14 cellular contexts compared by ENCODE assay signal in genomic region chr16:47528431-47528830, GRCh38.
DNase-seq lines count a peak whose midpoint lies in the region; ATAC-seq and TF ChIP-seq lines count a peak whose summit lies in the region.
"Had no signal": no experiment of that assay in that cellular context is flagged by ENCODE, and none has a peak within 500 bp of the region (broad histone marks: within the 10 kb centered on the region; RNA-seq: fewer than 3 reads in every experiment).

No MANE protein-coding gene starts in this region.

- H3K9me3 Mint-ChIP-seq in CD4-positive, alpha-beta T cell, result peaks cover 6% of the 10 kb centered on the region
- H3K9me3 Mint-ChIP-seq: H9 had no signal

- CTCF ChIA-PET in IMR-90 (lab: Yijun Ruan, JAX), result interaction anchor here (0.8 to 1.5 kb wide), 2 partner anchors 8 to 9 kb away, joined by 3 to 5 read pairs; no protein-coding TSS in a partner anchor
- CTCF ChIA-PET in CD4-positive, alpha-beta T cell (lab: Charles Lee), result no interaction called here

- POLR2A ChIA-PET in IMR-90 (lab: Charles Lee; ENCODE audit: unreplicated experiment), result interaction anchor here (0.7 kb wide), 1 partner anchor 369 kb away, joined by 5 read pairs; no protein-coding TSS in a partner anchor
- POLR2A ChIA-PET in CD4-positive, alpha-beta T cell (lab: Charles Lee), result interaction anchor here (1.1 kb wide), 1 partner anchor 11 kb away, joined by 3 read pairs; no protein-coding TSS in a partner anchor

- H3K9me3 ChIP-seq in IMR-90 (ENCODE audit: control insufficient read depth, insufficient read depth, low read length) (no peaks in the 10 kb centered on the region), adrenal gland (replicated peaks in 1 of 3) (no peaks in the 10 kb centered on the region)
- H3K9me3 ChIP-seq in CD4-positive, alpha-beta T cell (ENCODE audit: control insufficient read depth, low read length), result peaks cover 3% of the 10 kb centered on the region
- H3K9me3 ChIP-seq: BE2C had no signal

- H3K23ac ChIP-seq in IMR-90 (ENCODE audit: low read depth, low read length), result no peak overlapping the region

- H4K8ac ChIP-seq in IMR-90 (ENCODE audit: low read depth in 2 of 2, low read length in 2 of 2), result no peak overlapping the region

- peaks cover 76% of the 10 kb centered on the region for H3K36me3 Mint-ChIP-seq in CD4-positive, alpha-beta T cell (ENCODE audit: low read depth)

- no peak overlapping the region for H2BK15ac ChIP-seq in IMR-90 (ENCODE audit: low read depth, low read length)

- 0 out of 2 replicates have a peak, but pooled peaks cover 3% of the 10 kb centered on the region for H3K36me3 ChIP-seq in IMR-90 (ENCODE audit: control insufficient read depth, insufficient read depth, low read length)
- H3K36me3 ChIP-seq in adrenal gland (replicated peaks in 1 of 2), result no peaks in the 10 kb centered on the region
- H3K36me3 ChIP-seq: BE2C had no signal

- peaks cover 6% of the 10 kb centered on the region for H3K4me1 Mint-ChIP-seq in CD4-positive, alpha-beta T cell (ENCODE audit: low read depth)

- H3K27me3 Mint-ChIP-seq in CD4-positive, alpha-beta T cell, result no peaks in the 10 kb centered on the region
- H3K27me3 Mint-ChIP-seq: CD4-positive, CD25-positive, alpha-beta regulatory T cell had no signal

- H3K79me1 ChIP-seq in IMR-90 (ENCODE audit: low read depth in 1 of 2, low read length in 2 of 2), result no peaks in the 10 kb centered on the region; a peak in 1 of 4 replicates

- TF ChIP-seq RAD21 in IMR-90 (IDR thresholded peaks at IDR 0.05; ENCODE audit: low read length), result no peak

- DNase-seq in IMR-90, result peak; percentile 28
- DNase-seq in astrocyte of the cerebellum (ENCODE audit: low read depth), result peak; percentile 23
- DNase-seq in fibroblast of mammary gland (ENCODE audit: low read depth), result peak; percentile 2
- DNase-seq in CD4-positive, alpha-beta T cell, result no peak
- DNase-seq in adrenal gland, result no peak
- DNase-seq in NCI-H1092 (lab: John Stamatoyannopoulos, UW), result no peak
- DNase-seq: ACHN; BE2C; C1 segment of cervical spinal cord; CD4-positive, CD25-positive, alpha-beta regulatory T cell; DMS79 treated with DMSO at 0.1 percent for 48 hours; GF-D8; H9 had no signal

- no peak overlapping the region for H3K56ac ChIP-seq in IMR-90 (ENCODE audit: extremely low read depth, insufficient read depth, low read length)

- H2BK120ac ChIP-seq in IMR-90 (ENCODE audit: low read depth, low read length), result no peak overlapping the region

- dilution Hi-C loops in IMR-90 (cut with HindIII; ENCODE audit: low sequenced_read_pairs, unreplicated experiment), result no loop called here

- WGBS in IMR-90 (ENCODE audit: extremely low coverage in 2 of 2, insufficient read length in 1 of 2), 2 experiments, result no CpG with 5 or more reads among the region's 4 CpGs
- 63 to 70% (median 67%) methylated on average over 4 of the region's 4 CpGs for WGBS in adrenal gland, 4 donors

- H3K27ac Mint-ChIP-seq in CD4-positive, alpha-beta T cell, result no peak overlapping the region
- H3K27ac Mint-ChIP-seq: CD4-positive, CD25-positive, alpha-beta regulatory T cell; H9 had no signal

- no peak overlapping the region for H3K4ac ChIP-seq in IMR-90 (ENCODE audit: low read depth, low read length)

- no peak overlapping the region for H3K4me3 Mint-ChIP-seq in CD4-positive, alpha-beta T cell
- H3K4me3 Mint-ChIP-seq: CD4-positive, CD25-positive, alpha-beta regulatory T cell; H9 had no signal

- H3K14ac ChIP-seq in IMR-90 (replicated peaks; ENCODE audit: low read depth, low read length), result no peak overlapping the region

- TF ChIP-seq POLR2A in IMR-90 (IDR thresholded peaks at IDR 0.05; ENCODE audit: low read depth, low read length) (no peak), adrenal gland (IDR thresholded peaks at IDR 0.05) (no peak)

- ATAC-seq in IMR-90 (ENCODE audit: low read depth), result no peak
- no peak for ATAC-seq in CD4-positive, alpha-beta T cell (ENCODE audit: poor library complexity)
- ATAC-seq: K562 had no signal

- no peak overlapping the region for H2AK9ac ChIP-seq in IMR-90 (replicated peaks; ENCODE audit: low read depth, low read length, poor library complexity)

- H4K91ac ChIP-seq in IMR-90 (ENCODE audit: insufficient read depth, low read depth, low read length), result no peak overlapping the region

- no peak overlapping the region for H3K27ac ChIP-seq in IMR-90 (ENCODE audit: insufficient read depth, low read length)
- no peak overlapping the region for H3K27ac ChIP-seq in CD4-positive, alpha-beta T cell (ENCODE audit: low read depth, low read length)
- H3K27ac ChIP-seq in adrenal gland, result no peak overlapping the region

- H2AFZ ChIP-seq in IMR-90 (replicated peaks; ENCODE audit: low read length, poor library complexity), result no peak overlapping the region

- H3K4me3 ChIP-seq in IMR-90 (ENCODE audit: insufficient read depth, low read depth, low read length) (no peak overlapping the region), astrocyte of the cerebellum (ENCODE audit: low read depth, low read length) (no peak overlapping the region), fibroblast of mammary gland (ENCODE audit: control insufficient read depth, low read depth, low read length) (no peak overlapping the region), adrenal gland (no peak overlapping the region)
- H3K4me3 ChIP-seq: K562 had no signal

- H3K4me1 ChIP-seq in IMR-90 (ENCODE audit: control insufficient read depth, insufficient read depth, low read length), result no peaks in the 10 kb centered on the region
- no peaks in the 10 kb centered on the region for H3K4me1 ChIP-seq in adrenal gland (replicated peaks in 1 of 2)
- H3K4me1 ChIP-seq: BE2C had no signal

- no peaks in the 10 kb centered on the region for H3K27me3 ChIP-seq in IMR-90 (ENCODE audit: control insufficient read depth, insufficient read depth, low read length)
- H3K27me3 ChIP-seq in CD4-positive, alpha-beta T cell (ENCODE audit: control insufficient read depth, insufficient read depth, low read length), result no peaks in the 10 kb centered on the region
- H3K27me3 ChIP-seq in adrenal gland, result no peaks in the 10 kb centered on the region
- H3K27me3 ChIP-seq: BE2C had no signal

- H2AK5ac ChIP-seq in IMR-90 (ENCODE audit: low read depth, low read length), result no peak overlapping the region

- in situ Hi-C loops in IMR-90 (cut with MboI; ENCODE audit: low sequenced_read_pairs), result no loop called here
- in situ Hi-C loops in astrocyte of the cerebellum (cut with HindIII; ENCODE audit: low sequenced_read_pairs), result no loop called here

- peaks cover 6% of the 10 kb centered on the region; the same call in 1 of the 2 replicates for H3K9me1 ChIP-seq in IMR-90 (ENCODE audit: insufficient read depth, low read length)

- intact Hi-C loops in IMR-90 (cut with micrococcal nuclease), result no loop called here
- intact Hi-C loops in CD4-positive, alpha-beta T cell (cut with DNase I, micrococcal nuclease), result no loop called here
- intact Hi-C loops in adrenal gland (cut with DNase I), result no loop called here

- H2BK5ac ChIP-seq in IMR-90 (ENCODE audit: low read depth, low read length, poor library complexity, severe bottlenecking), result no peak overlapping the region

- no peak overlapping the region for H3K9ac ChIP-seq in IMR-90 (ENCODE audit: low read depth, low read length)

- no TSS peak for BruUV-seq in IMR-90 (replicated peaks; lab: Mats Ljungman, UMichigan)

- no peak overlapping the region for H4K5ac ChIP-seq in IMR-90 (ENCODE audit: low read depth, low read length)

- H3K4me2 ChIP-seq in IMR-90 (ENCODE audit: low read depth, low read length), result no peak overlapping the region

- H3K18ac ChIP-seq in IMR-90 (ENCODE audit: low read depth, low read length), result no peak overlapping the region

- H2BK20ac ChIP-seq in IMR-90 (ENCODE audit: low read depth, low read length), result no peak overlapping the region

- TF ChIP-seq CTCF in IMR-90 (conservative IDR thresholded peaks at IDR 0.05; ENCODE audit: low read depth, low read length) (no peak), astrocyte of the cerebellum (IDR thresholded peaks at IDR 0.05; ENCODE audit: low read depth, low read length, missing control alignments) (no peak), fibroblast of mammary gland (conservative IDR thresholded peaks at IDR 0.05; ENCODE audit: control insufficient read depth, insufficient read depth, low read depth, low read length) (no peak), adrenal gland (IDR thresholded peaks at IDR 0.05) (no peak)
- no peak for TF ChIP-seq CTCF in CD4-positive, alpha-beta T cell (IDR thresholded peaks at IDR 0.05)

- H4K20me1 ChIP-seq in IMR-90 (ENCODE audit: insufficient read depth, low read length), result no peaks in the 10 kb centered on the region

TF ChIP-seq in IMR-90, 13 proteins besides CTCF, POLR2A, EP300 and RAD21 (continues in another document):
- TF ChIP-seq USF2 (IDR thresholded peaks at IDR 0.05; ENCODE audit: low read depth, low read length), result no peak
- TF ChIP-seq CEBPB (IDR thresholded peaks at IDR 0.05; ENCODE audit: low read depth, low read length), result no peak
- TF ChIP-seq CHD1 (IDR thresholded peaks at IDR 0.05; ENCODE audit: low read depth, low read length), result no peak
- TF ChIP-seq BHLHE40 (IDR thresholded peaks at IDR 0.05; ENCODE audit: low read depth, low read length), result no peak
- TF ChIP-seq SMC3 (IDR thresholded peaks at IDR 0.05; ENCODE audit: low read depth, low read length), result no peak
- TF ChIP-seq MAFK (IDR thresholded peaks at IDR 0.05; ENCODE audit: low read depth, low read length), result no peak
- TF ChIP-seq NFE2L2 (IDR thresholded peaks at IDR 0.05; ENCODE audit: low read depth, low read length), result no peak
- TF ChIP-seq MXI1 (IDR thresholded peaks at IDR 0.05; ENCODE audit: borderline replicate concordance, low read depth, low read length), result no peak
- no peak for TF ChIP-seq ELK1 (IDR thresholded peaks at IDR 0.05; ENCODE audit: borderline replicate concordance, low read depth, low read length)
- TF ChIP-seq RCOR1 (IDR thresholded peaks at IDR 0.05; ENCODE audit: insufficient replicate concordance, low read length), result no peak
- no peak for TF ChIP-seq MAZ (IDR thresholded peaks at IDR 0.05; ENCODE audit: borderline replicate concordance, low read depth, low read length)

Comparison
In these comparisons a context has a peak if more than half of its experiments do, and no peak if none do; other contexts are left out.
1. DNase-seq: peak in IMR-90 (single experiment), astrocyte of the cerebellum (single experiment) and fibroblast of mammary gland (single experiment); none in CD4-positive, alpha-beta T cell (0 of 10), adrenal gland (0 of 7) and NCI-H1092 (single experiment).